Comparison of ENCODE assay signal across 8 cellular contexts in the genomic region with DNA sequence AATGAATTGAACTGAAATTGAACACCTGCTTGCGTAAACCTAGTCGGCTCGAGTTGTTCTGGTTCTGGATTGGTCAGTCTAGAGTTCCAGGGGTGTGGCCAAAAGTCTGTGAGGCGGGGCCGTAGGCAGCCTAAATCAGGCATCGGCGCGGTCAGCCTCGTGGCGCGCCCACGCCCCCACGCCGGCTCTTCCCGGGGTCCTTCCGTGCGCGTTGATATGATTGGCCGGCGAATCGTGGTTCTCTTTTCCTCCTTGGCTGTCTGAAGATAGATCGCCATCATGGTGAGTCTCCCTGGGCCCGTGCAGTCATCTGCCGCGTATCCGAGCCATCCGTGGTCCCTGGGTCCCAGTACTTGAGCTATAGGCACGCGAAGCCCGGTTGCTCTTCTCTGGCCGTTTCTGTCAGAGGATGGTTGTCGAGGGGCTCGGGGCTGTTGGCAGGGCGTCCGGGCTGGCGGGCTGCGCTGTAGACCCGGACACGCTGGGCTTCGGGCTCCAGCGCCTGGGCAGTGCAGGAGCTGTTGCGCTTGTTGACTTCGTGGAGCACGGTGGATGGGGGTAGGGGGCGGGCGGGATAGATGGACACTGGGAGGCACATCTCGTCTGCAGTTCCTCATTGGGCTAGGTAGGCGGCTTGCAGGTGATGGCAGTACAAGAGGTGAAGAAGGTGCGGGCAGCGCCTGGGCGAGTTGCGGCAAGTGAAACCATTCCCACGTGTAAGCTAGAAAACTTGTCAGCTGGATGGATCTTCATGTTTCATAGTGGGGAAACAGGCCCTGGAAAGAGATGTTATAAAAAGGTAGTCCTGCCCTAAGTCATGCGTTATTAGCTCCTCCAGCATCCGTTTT. TPM values are rescaled to one million over a fixed set of nuclear protein-coding genes. Genes with fewer than 3 reads are reported as not detected.
DNase-seq lines count a peak whose midpoint lies in the region; ATAC-seq, FAIRE-seq and TF ChIP-seq lines count a peak whose summit lies in the region.

Gene RPS24, plus strand, starts transcription at position 241 of the 848 bp plus-strand sequence. Its CDS starts 39 bp downstream, at position 280.

- FAIRE-seq in bronchial epithelial cell (lab: Jason Lieb, UNC) (no peak), small intestine (lab: Jason Lieb, UNC) (no peak)

- H3K4me3 ChIP-seq in AG04449 (ENCODE audit: low read depth, low read length): peak within 1 kb of the TSS; percentile 88
- peak within 1 kb of the TSS; percentile 85 for H3K4me3 ChIP-seq in WI38 (ENCODE audit: low read depth, low read length)
- H3K4me3 ChIP-seq in bronchial epithelial cell (ENCODE audit: low read depth, low read length): peak within 1 kb of the TSS; percentile 93
- H3K4me3 ChIP-seq in small intestine (ENCODE audit: low read depth in 1 of 2, low read length in 2 of 2): peak within 1 kb of the TSS; percentile 80 to 87

- WGBS in small intestine, 3 donors: 0% methylated on average over 54 to 55 of the region's 55 CpGs

- no peaks in the 10 kb centered on the region for H3K9me3 ChIP-seq in small intestine (ENCODE audit: control insufficient read depth, low read depth)

- DNase-seq in AG04449 (ENCODE audit: low read depth, low spot score) (peak; percentile 84), NCI-H2227 treated with DMSO at 0.1 percent for 48 hours (lab: John Stamatoyannopoulos, UW) (peak; percentile 88), bronchial epithelial cell (ENCODE audit: low read depth) (peak; percentile 93), iPS-NIHi11 (ENCODE audit: low spot score) (peak; percentile 94), small intestine (peak; percentile 98)

- no peaks in the 10 kb centered on the region for H3K27me3 ChIP-seq in bronchial epithelial cell (ENCODE audit: control insufficient read depth, insufficient read depth, low read length)
- no peaks in the 10 kb centered on the region for H3K27me3 ChIP-seq in small intestine (ENCODE audit: control insufficient read depth in 2 of 2, insufficient read depth in 2 of 2, low read length in 2 of 2)

- H3K27ac ChIP-seq in small intestine (ENCODE audit: low read depth in 1 of 2, low read length in 1 of 2): peak within 1 kb of the TSS; percentile 38 to 86

- peak; percentile 89 for ATAC-seq in GM18907 (IDR thresholded peaks at IDR 0.05; ENCODE audit: unreplicated experiment)
- ATAC-seq in HG03159 (IDR thresholded peaks at IDR 0.05; ENCODE audit: unreplicated experiment): peak; percentile 85

- POLR2A ChIA-PET in AG04449 (lab: Yijun Ruan, JAX): interaction anchor here (0.6 to 0.9 kb wide), 2 partner anchors 9 to 360 kb away, joined by 3 read pairs; no protein-coding TSS in a partner anchor

- TF ChIP-seq CTCF in AG04449 (IDR thresholded peaks at IDR 0.05; ENCODE audit: insufficient read depth, low read length, missing control alignments): no peak
- no peak for TF ChIP-seq CTCF in WI38 (IDR thresholded peaks at IDR 0.05; ENCODE audit: low read depth, low read length)
- no peak for TF ChIP-seq CTCF in bronchial epithelial cell (IDR thresholded peaks at IDR 0.05; ENCODE audit: insufficient read depth, low read length, severe bottlenecking)

- CTCF ChIA-PET in AG04449 (lab: Yijun Ruan, JAX): interaction anchor here (1.5 to 1.8 kb wide), 2 partner anchors 10 to 14 kb away, joined by 4 to 7 read pairs; no protein-coding TSS in a partner anchor

- H3K4me1 ChIP-seq in small intestine (ENCODE audit: control insufficient read depth in 2 of 2, insufficient read depth in 1 of 2, low read depth in 1 of 2, low read length in 1 of 2): peaks cover 3 to 11% of the 10 kb centered on the region in 2 donors

- H3K36me3 ChIP-seq in bronchial epithelial cell (ENCODE audit: control insufficient read depth, insufficient read depth, low read length) (peaks cover 12% of the 10 kb centered on the region), small intestine (ENCODE audit: control insufficient read depth in 2 of 2, insufficient read depth in 2 of 2, low read length in 2 of 2) (peaks cover 8 to 16% of the 10 kb centered on the region in 2 donors)

RNA-seq across cellular contexts. Expression of gene RPS24, which starts in this region (rescaled TPM):
- total RNA-seq in bronchial epithelial cell: 2,740 and 5,046 TPM in 2 replicates
- 1,000 to 10,000 TPM; 3,318 to 7,694 (median 4,799) TPM for polyA plus RNA-seq in small intestine

Comparison
In these comparisons a context has a peak if more than half of its experiments do, and no peak if none do; other contexts are left out.
1. Peak in every context shown above with its lines: DNase-seq, ATAC-seq, H3K4me3 ChIP-seq and H3K27ac ChIP-seq.